Comparison of ENCODE assay signal across 14 cellular contexts in the genomic region with DNA sequence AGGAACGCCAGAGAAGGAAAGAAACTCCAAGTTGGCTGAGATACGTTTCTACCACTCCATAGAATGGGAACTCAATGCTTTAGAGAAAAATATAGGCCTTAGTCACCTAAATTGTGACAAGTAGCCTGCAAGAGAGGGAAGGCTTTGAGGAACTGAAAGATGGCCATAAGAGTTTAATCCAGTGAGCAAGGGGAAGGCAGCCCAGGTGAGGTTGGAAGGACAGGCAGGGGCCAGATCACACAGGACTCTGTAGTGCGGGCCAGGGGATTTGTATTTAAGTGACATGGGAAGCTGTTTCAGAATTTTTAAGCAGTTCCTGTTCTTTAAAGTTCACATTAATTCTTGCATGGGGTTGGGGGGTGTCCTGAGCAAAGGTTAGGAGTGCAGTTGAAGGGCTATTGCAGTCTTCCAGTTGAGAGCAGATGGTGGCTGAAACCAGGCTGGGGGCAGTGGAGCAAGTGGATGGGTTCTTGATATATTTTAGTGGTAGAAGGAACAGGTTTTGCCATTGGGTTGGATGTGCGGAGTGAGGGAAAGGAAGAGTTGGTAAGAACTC.
A peak's percentile ranks its signal among the peaks of the same experiment; 100 is the strongest.
DNase-seq lines count a peak whose midpoint lies in the region; ATAC-seq and TF ChIP-seq lines count a peak whose summit lies in the region.
"Had no signal": no experiment of that assay in that cellular context is flagged by ENCODE, and none has a peak within 500 bp of the region (broad histone marks: within the 10 kb centered on the region; RNA-seq: fewer than 3 reads in every experiment).

No MANE protein-coding gene starts in this region.

- intact Hi-C loops in activated CD4-positive, alpha-beta T cell treated with anti-CD3 and anti-CD28 coated beads for 36 hours (cut with DNase I, micrococcal nuclease), result loop anchor here in 1 of 2 experiments (1.0 to 5.0 kb wide), 2 partner anchors 9 to 56 kb away; no protein-coding TSS in a partner anchor
- intact Hi-C loops in activated B cell treated with CpG ODN at 0.5 μM for 24 hours (cut with micrococcal nuclease), result no loop called here

- no peaks in the 10 kb centered on the region for H3K27me3 Mint-ChIP-seq in activated CD4-positive, alpha-beta T cell treated with anti-CD3 and anti-CD28 coated beads for 36 hours
- H3K27me3 Mint-ChIP-seq in activated B cell treated with CpG ODN at 0.5 μM for 24 hours, result no peaks in the 10 kb centered on the region

- POLR2A ChIA-PET in activated CD4-positive, alpha-beta T cell treated with anti-CD3 and anti-CD28 coated beads for 36 hours (lab: Charles Lee), result interaction anchor here (1.0 kb wide), 1 partner anchor 55 kb away, joined by 3 read pairs; no protein-coding TSS in a partner anchor
- POLR2A ChIA-PET in activated B cell treated with CpG ODN at 0.5 μM for 24 hours (lab: Charles Lee), result interaction anchor here (1.3 kb wide), 1 partner anchor 68 kb away, joined by 7 read pairs; no protein-coding TSS in a partner anchor

- no peaks in the 10 kb centered on the region for H3K4me1 Mint-ChIP-seq in activated CD4-positive, alpha-beta T cell treated with anti-CD3 and anti-CD28 coated beads for 36 hours
- H3K4me1 Mint-ChIP-seq in activated B cell treated with CpG ODN at 0.5 μM for 24 hours, result peaks cover 2% of the 10 kb centered on the region

- H3K9me3 ChIP-seq in upper lobe of left lung, result no peaks in the 10 kb centered on the region

- TF ChIP-seq EP300 in upper lobe of left lung (IDR thresholded peaks at IDR 0.05), result no peak

- CTCF ChIA-PET in activated CD4-positive, alpha-beta T cell treated with anti-CD3 and anti-CD28 coated beads for 36 hours (lab: Charles Lee), result interaction anchor here (0.7 to 1.6 kb wide), 2 partner anchors 43 to 58 kb away, joined by 3 to 6 read pairs; no protein-coding TSS in a partner anchor
- CTCF ChIA-PET in activated B cell treated with CpG ODN at 0.5 μM for 24 hours (lab: Charles Lee), result interaction anchor here (0.9 kb wide), 1 partner anchor 48 kb away, joined by 3 read pairs; no protein-coding TSS in a partner anchor

- H3K27me3 ChIP-seq in upper lobe of left lung, result no peaks in the 10 kb centered on the region

- H3K27ac ChIP-seq in upper lobe of left lung, result peak overlapping the region in 3 of 4 donors; percentile 2 to 72 (median 55)

- no peak overlapping the region for H3K4me3 ChIP-seq in upper lobe of left lung
- H3K4me3 ChIP-seq: K562 had no signal

- no peaks in the 10 kb centered on the region for H3K36me3 ChIP-seq in upper lobe of left lung

- H3K4me3 Mint-ChIP-seq in activated CD4-positive, alpha-beta T cell treated with anti-CD3 and anti-CD28 coated beads for 36 hours, result no peak overlapping the region
- H3K4me3 Mint-ChIP-seq in activated B cell treated with CpG ODN at 0.5 μM for 24 hours, result no peak overlapping the region
- H3K4me3 Mint-ChIP-seq: T-helper 2 cell treated with Interferon-gamma antibody and Interleukin-4, amounts not matched to agents 5 μg/mL and 100 μg/mL, for 36 hours had no signal

- TF ChIP-seq POLR2A in upper lobe of left lung (IDR thresholded peaks at IDR 0.05), result no peak

- H3K9me3 Mint-ChIP-seq in activated CD4-positive, alpha-beta T cell treated with anti-CD3 and anti-CD28 coated beads for 36 hours (ENCODE audit: low read depth), result no peaks in the 10 kb centered on the region
- H3K9me3 Mint-ChIP-seq in activated B cell treated with CpG ODN at 0.5 μM for 24 hours, result no peaks in the 10 kb centered on the region
- H3K9me3 Mint-ChIP-seq: T-helper 2 cell treated with Interferon-gamma antibody and Interleukin-4, amounts not matched to agents 5 μg/mL and 100 μg/mL, for 36 hours had no signal

- peak; percentile 13 for ATAC-seq in activated CD4-positive, alpha-beta T cell treated with anti-CD3 and anti-CD28 coated beads for 36 hours
- ATAC-seq in HG02973 (IDR thresholded peaks at IDR 0.05; ENCODE audit: unreplicated experiment) (peak; percentile 16), activated B cell treated with CpG ODN at 0.5 μM for 24 hours (ENCODE audit: low read depth) (peak; percentile 28), upper lobe of left lung (ENCODE audit: low FRiP score in 2 of 2) (no peak)

- WGBS in upper lobe of left lung, 2 donors, result 92 to 98% methylated on average over 4 of the region's 4 CpGs

- DNase-seq in activated CD4-positive, alpha-beta T cell treated with anti-CD3 and anti-CD28 coated beads for 36 hours, result no peak
- DNase-seq in activated CD4-positive, alpha-beta T cell treated with anti-CD3 and anti-CD28 coated beads, Interleukin-2, amount 50 U/mL, for 4 hours, result no peak
- DNase-seq in activated B cell treated with CpG ODN at 0.5 μM for 24 hours (no peak), upper lobe of left lung (no peak), hepatic stellate cell (ENCODE audit: low spot score) (no peak), NCI-H1694 (lab: John Stamatoyannopoulos, UW) (no peak)
- no peak for DNase-seq in stimulated activated CD4-positive, alpha-beta T cell treated with anti-CD3 and anti-CD28 coated beads, Interleukin-4, amount 100 ng/mL, for 4 hours
- DNase-seq: activated T-cell treated with anti-CD3 and anti-CD28 coated beads for 4 hours, H7, NCI-H774, retina had no signal

- H3K36me3 Mint-ChIP-seq in activated CD4-positive, alpha-beta T cell treated with anti-CD3 and anti-CD28 coated beads for 36 hours (ENCODE audit: low read depth), result no peaks in the 10 kb centered on the region
- H3K36me3 Mint-ChIP-seq in activated B cell treated with CpG ODN at 0.5 μM for 24 hours (ENCODE audit: low read depth), result no peaks in the 10 kb centered on the region

- H3K27ac Mint-ChIP-seq in activated CD4-positive, alpha-beta T cell treated with anti-CD3 and anti-CD28 coated beads for 36 hours, result no peak overlapping the region
- no peak overlapping the region for H3K27ac Mint-ChIP-seq in activated B cell treated with CpG ODN at 0.5 μM for 24 hours
- H3K27ac Mint-ChIP-seq: T-helper 2 cell treated with Interferon-gamma antibody and Interleukin-4, amounts not matched to agents 5 μg/mL and 100 μg/mL, for 36 hours had no signal

- H3K4me1 ChIP-seq in upper lobe of left lung, result peaks cover 5 to 16% (median 11%) of the 10 kb centered on the region in 4 donors

- TF ChIP-seq CTCF in activated B cell treated with CpG ODN at 0.5 μM for 24 hours (IDR thresholded peaks at IDR 0.05) (no peak), upper lobe of left lung (IDR thresholded peaks at IDR 0.05) (no peak)

Comparison
In these comparisons a context has a peak if more than half of its experiments do, and no peak if none do; other contexts are left out.
1. ATAC-seq: peak in activated CD4-positive, alpha-beta T cell treated with anti-CD3 and anti-CD28 coated beads for 36 hours (single experiment), HG02973 (single experiment) and activated B cell treated with CpG ODN at 0.5 μM for 24 hours (single experiment); none in upper lobe of left lung (0 of 2).